11 cellular contexts compared by ENCODE assay signal in the genomic region with DNA sequence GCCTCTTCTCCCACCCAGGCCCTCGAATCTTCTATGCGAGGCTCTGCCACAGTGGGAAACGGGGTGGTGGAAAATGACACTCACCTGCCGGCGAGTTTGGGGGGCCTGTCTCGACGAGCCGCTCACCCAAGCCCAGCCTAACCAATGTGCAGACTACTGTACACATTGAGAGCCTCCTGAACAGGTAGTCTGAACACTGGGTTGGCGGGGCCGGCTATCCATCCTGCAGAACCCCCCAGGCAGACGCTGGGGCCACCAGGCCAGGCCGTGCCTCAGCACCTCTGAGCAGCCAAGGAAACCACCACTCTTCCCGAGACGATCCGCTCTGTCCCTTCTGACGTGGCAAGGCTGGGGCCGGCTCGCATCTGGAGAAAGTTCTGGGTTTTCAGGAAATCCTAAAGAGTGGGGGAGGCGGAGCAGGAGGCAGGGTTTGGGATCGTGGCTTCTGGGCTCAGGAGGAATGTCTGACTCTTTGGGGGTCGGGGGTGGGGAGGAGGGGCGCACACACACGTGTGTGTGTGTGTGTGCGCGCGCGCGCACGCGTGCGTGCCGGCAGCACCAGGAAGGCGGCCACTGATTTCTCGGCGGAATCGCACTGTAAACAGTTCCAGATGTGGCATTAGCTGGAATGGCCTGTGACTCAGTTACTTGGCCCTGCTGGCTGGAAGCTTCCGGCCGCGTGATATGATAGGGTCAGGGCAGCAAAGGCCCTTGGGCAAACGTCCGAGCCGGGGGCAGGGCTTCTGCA. TPM values are rescaled to one million over a fixed set of nuclear protein-coding genes. Genes with fewer than 3 reads are reported as not detected.
DNase-seq lines count a peak whose midpoint lies in the region; ATAC-seq and TF ChIP-seq lines count a peak whose summit lies in the region.
"Had no signal": no experiment of that assay in that cellular context is flagged by ENCODE, and none has a peak within 500 bp of the region (broad histone marks: within the 10 kb centered on the region; RNA-seq: fewer than 3 reads in every experiment).

No MANE protein-coding gene starts in this region.

- no peaks in the 10 kb centered on the region for H3K27me3 ChIP-seq in BJ (ENCODE audit: control insufficient read depth, insufficient read depth, low read length)
- no peaks in the 10 kb centered on the region for H3K27me3 ChIP-seq in adrenal gland
- H3K27me3 ChIP-seq in right atrium auricular region: no peaks in the 10 kb centered on the region
- no peaks in the 10 kb centered on the region for H3K27me3 ChIP-seq in sigmoid colon

- H3K9me3 ChIP-seq in adrenal gland (replicated peaks in 1 of 3): no peaks in the 10 kb centered on the region
- H3K9me3 ChIP-seq in right atrium auricular region: no peaks in the 10 kb centered on the region
- H3K9me3 ChIP-seq in sigmoid colon: no peaks in the 10 kb centered on the region

- POLR2A ChIA-PET in BJ (lab: Charles Lee): interaction anchor here (0.5 to 0.7 kb wide), 2 partner anchors 11 to 18 kb away, joined by 3 to 4 read pairs; partner anchors contain the start of gene TMED1

- H3K4me3 ChIP-seq in BJ (ENCODE audit: low read depth, low read length) (peak overlapping the region; percentile 72), adrenal gland (peak overlapping the region in 1 of 4 donors; percentile 39), right atrium auricular region (peak overlapping the region; percentile 7 to 11), sigmoid colon (peak overlapping the region in 3 of 4 donors; percentile 34 to 44 (median 40))

- no peak for TF ChIP-seq POLR2A in adrenal gland (IDR thresholded peaks at IDR 0.05)
- TF ChIP-seq POLR2A in sigmoid colon (IDR thresholded peaks at IDR 0.05): no peak

- TF ChIP-seq CTCF in BJ (IDR thresholded peaks at IDR 0.05; ENCODE audit: insufficient read depth, low read depth, low read length) (no peak), adrenal gland (IDR thresholded peaks at IDR 0.05) (no peak), right atrium auricular region (IDR thresholded peaks at IDR 0.05) (no peak), sigmoid colon (IDR thresholded peaks at IDR 0.05) (no peak)

- WGBS in adrenal gland, 4 donors: 71 to 82% (median 77%) methylated on average over 28 to 42 of the region's 42 CpGs
- 82 to 85% methylated on average over 42 of the region's 42 CpGs for WGBS in sigmoid colon, 2 donors

- H3K36me3 ChIP-seq in BJ (ENCODE audit: control insufficient read depth, insufficient read depth, low read length): peaks cover 33% of the 10 kb centered on the region
- peaks cover 0 to 50% of the 10 kb centered on the region in 2 donors for H3K36me3 ChIP-seq in adrenal gland (replicated peaks in 1 of 2)
- H3K36me3 ChIP-seq in right atrium auricular region: peaks cover 62% of the 10 kb centered on the region
- peaks cover 11 to 63% (median 23%) of the 10 kb centered on the region in 4 donors for H3K36me3 ChIP-seq in sigmoid colon

- DNase-seq in BJ (ENCODE audit: low read depth) (peak; percentile 94), adrenal gland (peak in 5 of 7 donors; percentile 47 to 78 (median 55)), right atrium auricular region (ENCODE audit: low spot score) (peak; percentile 65), sigmoid colon (peak; percentile 90), HuH-7.5 (ENCODE audit: low spot score) (no peak), DMS153 treated with DMSO at 0.1 percent for 48 hours (lab: John Stamatoyannopoulos, UW; ENCODE audit: unreplicated experiment) (no peak)
- no peak for DNase-seq in stimulated activated CD4-positive, alpha-beta T cell treated with anti-CD3 and anti-CD28 coated beads, Interleukin-2, amount 100 ng/mL, for 48 hours
- DNase-seq: Calu3, cerebellar nuclear complex, mesendoderm had no signal

- ATAC-seq in HG03108 (IDR thresholded peaks at IDR 0.05; ENCODE audit: unreplicated experiment): no peak

- H3K27ac ChIP-seq in adrenal gland (peak overlapping the region in 4 of 5 donors; percentile 53 to 91 (median 72)), right atrium auricular region (peak overlapping the region; percentile 27 to 67), sigmoid colon (peak overlapping the region; percentile 71 to 79 (median 75))

- CTCF ChIA-PET in BJ (lab: Yijun Ruan, JAX): interaction anchor here (1.0 to 1.9 kb wide), 3 partner anchors 22 to 100 kb away, joined by 3 to 7 read pairs (median 4); partner anchors contain the start of gene DNM2

- intact Hi-C loops in adrenal gland (cut with DNase I): no loop called here
- intact Hi-C loops in sigmoid colon (cut with DNase I): no loop called here

- no peak for TF ChIP-seq EP300 in sigmoid colon (IDR thresholded peaks at IDR 0.05)

- H3K4me1 ChIP-seq in adrenal gland (replicated peaks in 1 of 2) (peaks cover 5 to 12% of the 10 kb centered on the region in 2 donors), right atrium auricular region (peaks cover 0 to 10% of the 10 kb centered on the region in 2 donors), sigmoid colon (peaks cover 0 to 37% (median 23%) of the 10 kb centered on the region in 4 donors)

RNA-seq across cellular contexts. Expression of gene TMED1, which starts 18.5 kb away (rescaled TPM):
- 50.2 and 85.3 TPM in 2 replicates for polyA plus RNA-seq in BJ (2011; rRNA removed)
- 11.9 and 14.3 TPM in 2 replicates for polyA minus RNA-seq in BJ (2011; rRNA and poly(A)+ RNA removed)
- total RNA-seq in adrenal gland: 100 to 1,000 TPM in 1 of 8 donors, 10 to 100 TPM in 7; 36.5 to 103 (median 51.7) TPM
- polyA plus RNA-seq in adrenal gland: 10 to 100 TPM; 12.5 to 49.6 (median 34.9) TPM
- 10 to 100 TPM; 39.3 to 50.9 TPM for total RNA-seq in right atrium auricular region
- 10 to 100 TPM; 14.1 to 35.3 (median 28.9) TPM for total RNA-seq in sigmoid colon
- 10 to 100 TPM; 10.8 to 21.8 (median 15.3) TPM for polyA plus RNA-seq in sigmoid colon

RNA-seq across cellular contexts. Expression of gene C19orf38, which starts 30.8 kb away (rescaled TPM):
- polyA plus RNA-seq in BJ (2011; rRNA removed) (0.20 and 0.26 TPM in 2 replicates), adrenal gland (1 to 10 TPM; 1.1 to 2.0 (median 1.9) TPM), sigmoid colon (1 to 10 TPM in 2 of 3 donors, under 1 TPM in 1; 0.92 to 3.3 (median 1.2) TPM)
- polyA minus RNA-seq in BJ (2011; rRNA and poly(A)+ RNA removed): 0.26 and 0.33 TPM in 2 replicates
- total RNA-seq in adrenal gland (1 to 10 TPM in 6 of 8 donors, under 1 TPM in 2; 0.30 to 5.6 (median 1.9) TPM), right atrium auricular region (1 to 10 TPM in 1 of 2 donors, not detected in 1; 1.5 TPM), sigmoid colon (1 to 10 TPM in 2 of 4 donors, under 1 TPM in 1, not detected in 1; 0.99 to 2.1 (median 2.0) TPM)
- total RNA-seq: Calu3 had no signal

RNA-seq across cellular contexts. Expression of gene CARM1, which starts 53.9 kb away (rescaled TPM):
- polyA plus RNA-seq in BJ (2011; rRNA removed): 17.9 and 33.7 TPM in 2 replicates
- 26.6 and 27.8 TPM in 2 replicates for polyA minus RNA-seq in BJ (2011; rRNA and poly(A)+ RNA removed)
- total RNA-seq in adrenal gland: 10 to 100 TPM in 7 of 8 donors, 1 to 10 TPM in 1; 8.2 to 36.3 (median 24.0) TPM
- 10 to 100 TPM; 13.8 to 38.1 (median 20.4) TPM for polyA plus RNA-seq in adrenal gland
- 10 to 100 TPM; 15.3 to 19.8 TPM for total RNA-seq in right atrium auricular region
- 10 to 100 TPM; 18.1 to 24.9 (median 20.8) TPM for total RNA-seq in sigmoid colon
- 10 to 100 TPM; 21.6 to 51.8 (median 29.4) TPM for polyA plus RNA-seq in sigmoid colon

Comparison
In these comparisons a context has a peak if more than half of its experiments do, and no peak if none do; other contexts are left out.
1. DNase-seq: peak in BJ (single experiment), adrenal gland (5 of 7), right atrium auricular region (single experiment) and sigmoid colon (single experiment); none in stimulated activated CD4-positive, alpha-beta T cell treated with anti-CD3 and anti-CD28 coated beads, Interleukin-2, amount 100 ng/mL, for 48 hours (0 of 2), HuH-7.5 (single experiment) and DMS153 treated with DMSO at 0.1 percent for 48 hours (single experiment).
2. Peak in every context shown above with its lines, with median percentiles within 50 percentile points of each other: H3K27ac ChIP-seq.